In the genomic region with DNA sequence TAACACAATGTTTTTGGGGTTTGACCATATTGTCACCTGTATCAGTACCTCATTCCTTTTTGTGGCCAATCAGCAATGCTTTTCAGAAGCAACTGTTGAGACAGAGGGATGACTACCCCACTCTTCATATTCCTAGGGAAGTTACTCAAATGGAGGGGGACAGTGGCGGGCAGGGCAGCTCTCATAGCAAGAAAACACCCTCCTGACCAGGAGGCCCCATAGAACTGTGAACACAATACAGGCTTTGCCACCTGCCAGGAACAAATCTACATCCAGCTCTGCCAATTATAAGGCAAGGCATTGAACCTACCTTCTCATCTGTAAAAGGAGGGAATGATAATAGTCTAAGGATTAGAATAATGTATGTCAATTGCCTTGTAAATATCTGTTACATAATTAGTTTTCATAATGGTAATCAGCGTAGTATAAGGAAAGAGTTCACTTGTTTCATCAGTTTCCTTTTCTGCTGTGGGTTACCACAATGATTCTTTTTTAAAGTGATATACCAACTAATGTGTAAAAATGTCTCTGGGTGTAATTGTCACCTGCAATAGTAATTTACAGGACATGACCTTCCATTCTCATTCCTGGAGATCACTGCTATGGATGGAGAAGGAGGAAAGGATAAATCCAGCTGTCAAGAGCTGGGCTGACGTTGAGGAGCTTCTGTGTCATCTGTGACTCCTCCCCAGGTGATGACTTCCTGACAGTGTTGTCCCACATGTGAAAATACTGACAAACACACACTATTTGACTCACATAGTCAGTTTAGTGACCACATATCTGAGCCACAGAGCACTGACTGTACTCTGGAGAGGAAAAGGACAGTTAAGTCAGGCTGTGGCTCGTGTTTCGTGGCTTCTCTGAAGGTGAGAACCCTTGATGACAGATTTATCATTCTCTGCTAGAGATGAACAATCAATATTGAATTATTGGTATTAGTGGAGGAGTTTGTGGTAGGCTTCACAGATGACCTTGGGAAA, we compare ENCODE assay signal across 8 cellular contexts. TPM values are rescaled to one million over a fixed set of nuclear protein-coding genes. Genes with fewer than 3 reads are reported as not detected.
DNase-seq lines count a peak whose midpoint lies in the region; ATAC-seq and TF ChIP-seq lines count a peak whose summit lies in the region.

No MANE protein-coding gene starts in this region.

- H4K20me1 ChIP-seq in MM.1S (ENCODE audit: insufficient read depth, low read length): no peaks in the 10 kb centered on the region

- no peak overlapping the region for H2BK15ac ChIP-seq in mesenchymal stem cell (ENCODE audit: low read depth, poor library complexity, severe bottlenecking)

- no peak overlapping the region for H4K8ac ChIP-seq in mesenchymal stem cell (ENCODE audit: low read length)

- H3F3A ChIP-seq in MM.1S (ENCODE audit: insufficient read depth, low read length): no peaks in the 10 kb centered on the region

- intact Hi-C loops in esophagus muscularis mucosa (cut with DNase I): no loop called here

- no peaks in the 10 kb centered on the region for H3K79me1 ChIP-seq in mesenchymal stem cell (replicated peaks; ENCODE audit: low read length, poor library complexity, severe bottlenecking)

- no peak overlapping the region for H3K4ac ChIP-seq in mesenchymal stem cell (ENCODE audit: low read depth in 1 of 2, low read length in 2 of 2)

- 86% methylated on average over 3 of the region's 5 CpGs for WGBS in mesenchymal stem cell
- WGBS in esophagus muscularis mucosa: 80% methylated on average over 5 of the region's 5 CpGs

- H3K4me2 ChIP-seq in mesenchymal stem cell (ENCODE audit: low read length, poor library complexity, severe bottlenecking): no peak overlapping the region
- H3K4me2 ChIP-seq in MM.1S (ENCODE audit: low read depth, low read length): no peak overlapping the region

- ATAC-seq in GM19043 (IDR thresholded peaks at IDR 0.05; ENCODE audit: low read depth, unreplicated experiment) (peak; percentile 71), HG03039 (IDR thresholded peaks at IDR 0.05; ENCODE audit: unreplicated experiment) (peak; percentile 76)

- H3K36me3 ChIP-seq in mesenchymal stem cell (ENCODE audit: control insufficient read depth in 1 of 2, insufficient read depth in 2 of 2, low read depth in 1 of 2, low read length in 2 of 2) (no peaks in the 10 kb centered on the region), esophagus muscularis mucosa (no peaks in the 10 kb centered on the region), MM.1S (replicated peaks; ENCODE audit: insufficient read depth, low read length) (no peaks in the 10 kb centered on the region)

- H3K9me3 ChIP-seq in mesenchymal stem cell (ENCODE audit: control insufficient read depth, low read length): no peaks in the 10 kb centered on the region
- no peaks in the 10 kb centered on the region for H3K9me3 ChIP-seq in esophagus muscularis mucosa
- H3K9me3 ChIP-seq in MM.1S (replicated peaks; ENCODE audit: insufficient read depth, low read length): no peaks in the 10 kb centered on the region

- H3K9me2 ChIP-seq in MM.1S (replicated peaks; ENCODE audit: insufficient read depth, low read length): no peaks in the 10 kb centered on the region

- H3K4me1 ChIP-seq in mesenchymal stem cell (ENCODE audit: control insufficient read depth, insufficient read depth, low read depth, low read length) (peaks cover 9% of the 10 kb centered on the region), esophagus muscularis mucosa (peaks cover 0 to 11% (median 3%) of the 10 kb centered on the region in 4 donors), MM.1S (ENCODE audit: low read length) (peaks cover 12% of the 10 kb centered on the region)

- no peak overlapping the region for H2BK12ac ChIP-seq in mesenchymal stem cell (ENCODE audit: low read length in 2 of 2)

- no peaks in the 10 kb centered on the region for H3K79me2 ChIP-seq in MM.1S (ENCODE audit: low read length)

- peak overlapping the region; percentile 84 for H2AK5ac ChIP-seq in mesenchymal stem cell (ENCODE audit: low read length, severe bottlenecking)

- H3K4me3 ChIP-seq in mesenchymal stem cell (ENCODE audit: insufficient read depth in 1 of 2, low read depth in 1 of 2, low read length in 2 of 2) (no peak overlapping the region), esophagus muscularis mucosa (no peak overlapping the region), MM.1S (ENCODE audit: low read length) (no peak overlapping the region)

- H2BK5ac ChIP-seq in mesenchymal stem cell (ENCODE audit: low read depth, low read length, poor library complexity, severe bottlenecking): no peak overlapping the region

- no peak overlapping the region for H2BK120ac ChIP-seq in mesenchymal stem cell (ENCODE audit: low read depth, low read length)

- H3K27ac ChIP-seq in mesenchymal stem cell (ENCODE audit: low read length, poor library complexity, severe bottlenecking) (no peak overlapping the region), esophagus muscularis mucosa (replicated peaks in 1 of 4) (no peak overlapping the region), MM.1S (ENCODE audit: low read length) (no peak overlapping the region)

- H3K23ac ChIP-seq in mesenchymal stem cell (ENCODE audit: low read length in 2 of 2): no peak overlapping the region

- no peak overlapping the region for H4K91ac ChIP-seq in mesenchymal stem cell (ENCODE audit: low read length)

- H2AFZ ChIP-seq in mesenchymal stem cell (ENCODE audit: low read depth, low read length) (no peak overlapping the region), MM.1S (ENCODE audit: low read length) (no peak overlapping the region)

- no peak for TF ChIP-seq POLR2A in esophagus muscularis mucosa (IDR thresholded peaks at IDR 0.05; ENCODE audit: low read depth)

- no peak for TF ChIP-seq CTCF in esophagus muscularis mucosa (IDR thresholded peaks at IDR 0.05)
- no peak for TF ChIP-seq CTCF in MM.1S (IDR thresholded peaks at IDR 0.05; ENCODE audit: low read length)

- no peak for TF ChIP-seq EP300 in esophagus muscularis mucosa (IDR thresholded peaks at IDR 0.05)

- H3K27me3 ChIP-seq in mesenchymal stem cell (ENCODE audit: control insufficient read depth in 1 of 2, insufficient read depth in 1 of 2, low read length in 2 of 2) (peaks cover 0 to 3% of the 10 kb centered on the region in 2 experiments), esophagus muscularis mucosa (peaks cover 0 to 3% (median 0%) of the 10 kb centered on the region in 4 donors), MM.1S (replicated peaks; ENCODE audit: insufficient read depth, low read length) (no peaks in the 10 kb centered on the region)

- H3K9ac ChIP-seq in mesenchymal stem cell (ENCODE audit: low read length) (no peak overlapping the region), MM.1S (ENCODE audit: low read length) (no peak overlapping the region)

- no peak overlapping the region for H3K18ac ChIP-seq in mesenchymal stem cell (ENCODE audit: low read depth in 1 of 2, low read length in 2 of 2)

- DNase-seq in activated CD4-positive, alpha-beta T cell treated with anti-CD3 and anti-CD28 coated beads, Interleukin-2, amount 50 U/mL, for 1 hour: peak; percentile 27
- DNase-seq in mesenchymal stem cell (no peak), HUDEP-2 (lab: John Stamatoyannopoulos, UW; ENCODE audit: unreplicated experiment in 76 of 76) (no peak), NCI-H345 (lab: John Stamatoyannopoulos, UW) (no peak), esophagus muscularis mucosa (ENCODE audit: extremely low spot score) (no peak), MM.1S (no peak)

- no peak overlapping the region for H3K14ac ChIP-seq in mesenchymal stem cell (ENCODE audit: low read length in 2 of 2)

RNA-seq across cellular contexts. Expression of gene ALPK2, which starts 13.4 kb away (rescaled TPM):
- 7.2 TPM for polyA plus RNA-seq in mesenchymal stem cell (2013, experiment 1 of 2)
- polyA plus RNA-seq in mesenchymal stem cell (2013, experiment 2 of 2): 7.0 TPM
- total RNA-seq in esophagus muscularis mucosa: under 1 TPM in 3 of 4 donors, not detected in 1; under 0.01 to 0.11 (median under 0.01) TPM

RNA-seq across cellular contexts. Expression of gene MALT1, which starts 55.8 kb away (rescaled TPM):
- polyA plus RNA-seq in mesenchymal stem cell (2013, experiment 1 of 2): 6.1 TPM
- polyA plus RNA-seq in mesenchymal stem cell (2013, experiment 2 of 2): 6.3 TPM
- 10 to 100 TPM; 18.3 to 27.5 (median 22.6) TPM for total RNA-seq in esophagus muscularis mucosa
